In genomic region chr12:105083551-105084105, GRCh38 we compare ENCODE assay signal across 8 cellular contexts. TPM values are rescaled to one million over a fixed set of nuclear protein-coding genes. Genes with fewer than 3 reads are reported as not detected.
A peak's percentile ranks its signal among the peaks of the same experiment; 100 is the strongest.
DNase-seq lines count a peak whose midpoint lies in the region; ATAC-seq, FAIRE-seq and TF ChIP-seq lines count a peak whose summit lies in the region.

No MANE protein-coding gene starts in this region.

- H3K4me1 Mint-ChIP-seq in WTC11, result peaks cover 19% of the 10 kb centered on the region

- H3K4me1 ChIP-seq in mucosa of stomach (ENCODE audit: control insufficient read depth, insufficient read depth, low read length), result peaks cover 7% of the 10 kb centered on the region

- ATAC-seq in HG03432 (IDR thresholded peaks at IDR 0.05; ENCODE audit: unreplicated experiment), result peak; percentile 11
- peak; percentile 4 for ATAC-seq in WTC11
- peak; percentile 54 for ATAC-seq in esophagus mucosa

- POLR2A ChIA-PET in WTC11 (lab: Charles Lee), result interaction anchor here (0.8 to 2.4 kb wide), 5 partner anchors 9 to 24 kb away, joined by 3 to 14 read pairs (median 4); partner anchors contain the start of gene WASHC4

- H3K27me3 ChIP-seq in mucosa of stomach (ENCODE audit: control insufficient read depth, insufficient read depth, low read length), result peaks cover 7% of the 10 kb centered on the region

- no peaks in the 10 kb centered on the region for H3K9me3 ChIP-seq in mucosa of stomach (ENCODE audit: control insufficient read depth, low read length)

- DNase-seq in GM12865 (ENCODE audit: low read depth) (peak; percentile 55), WTC11 (ENCODE audit: low spot score) (peak; percentile 32), urothelium cell line (ENCODE audit: low spot score) (peak; percentile 47), kidney glomerular epithelial cell (lab: John Stamatoyannopoulos, UW) (no peak), NCI-H187 treated with DMSO at 0.1 percent for 48 hours (lab: John Stamatoyannopoulos, UW) (no peak)

- no peak for FAIRE-seq in urothelium cell line (lab: Jason Lieb, UNC)

- CTCF ChIA-PET in WTC11 (lab: Charles Lee), result interaction anchor here (0.6 to 1.9 kb wide), 7 partner anchors 8 to 762 kb away, joined by 3 to 7 read pairs (median 4); partner anchors contain the start of genes SLC41A2 and WASHC4

- H3K4me3 ChIP-seq in GM12865 (ENCODE audit: low read depth, low read length) (peak overlapping the region; percentile 61), mucosa of stomach (ENCODE audit: low read length) (peak overlapping the region; percentile 41)

- H3K27ac Mint-ChIP-seq in WTC11, result peak overlapping the region; percentile 89

- peaks cover 18% of the 10 kb centered on the region for H3K27me3 Mint-ChIP-seq in WTC11 (ENCODE audit: low read depth)

- no peaks in the 10 kb centered on the region for H3K36me3 Mint-ChIP-seq in WTC11

- peak overlapping the region; percentile 88 for H3K4me3 Mint-ChIP-seq in WTC11

- H3K36me3 ChIP-seq in mucosa of stomach (ENCODE audit: control insufficient read depth, insufficient read depth, low read length), result no peaks in the 10 kb centered on the region

- peak overlapping the region; percentile 20 for H3K9ac ChIP-seq in mucosa of stomach (ENCODE audit: low read length)

- TF ChIP-seq CTCF in GM12865 (IDR thresholded peaks at IDR 0.05; ENCODE audit: insufficient read depth, low read depth, low read length, missing control alignments) (no peak), WTC11 (IDR thresholded peaks at IDR 0.05) (no peak)

- H3K9me3 Mint-ChIP-seq in WTC11, result peaks cover 6% of the 10 kb centered on the region; the same call in 1 of the 2 replicates

TF ChIP-seq in WTC11, 78 proteins besides CTCF, POLR2A, EP300 and RAD21:
- TF ChIP-seq MAX (CRISPR knock-in tag; IDR thresholded peaks at IDR 0.05) (0 out of 2 replicates have a peak, but pooled peaks have one; percentile 41), ETV6 (CRISPR knock-in tag; IDR thresholded peaks at IDR 0.05) (no peak), GABPB1 (CRISPR knock-in tag; IDR thresholded peaks at IDR 0.05) (peak; percentile 79), ZMAT4 (CRISPR knock-in tag; IDR thresholded peaks at IDR 0.05) (no peak), USF2 (CRISPR knock-in tag; IDR thresholded peaks at IDR 0.05) (no peak), ZNF512 (CRISPR knock-in tag; IDR thresholded peaks at IDR 0.05; ENCODE audit: borderline replicate concordance) (no peak), E2F4 (CRISPR knock-in tag; IDR thresholded peaks at IDR 0.05; ENCODE audit: borderline replicate concordance, low read depth) (no peak), NFYB (CRISPR knock-in tag; conservative IDR thresholded peaks at IDR 0.05; ENCODE audit: low read depth) (no peak)

RNA-seq across cellular contexts. Expression of gene ALDH1L2, which starts 0.6 kb away (rescaled TPM):
- total RNA-seq in WTC11 (2021) (3.5 to 7.7 TPM (median 5.5 TPM) in 3 replicates), esophagus mucosa (6.0 TPM)

RNA-seq across cellular contexts. Expression of gene WASHC4, which starts 23.9 kb away (rescaled TPM):
- 40.4 to 43.4 TPM (median 42.9 TPM) in 3 replicates for total RNA-seq in WTC11 (2021)
- total RNA-seq in esophagus mucosa, result 19.6 TPM

Comparison
In these comparisons a context has a peak if more than half of its experiments do, and no peak if none do; other contexts are left out.
1. DNase-seq: peak in GM12865 (single experiment), WTC11 (single experiment) and urothelium cell line (single experiment); none in kidney glomerular epithelial cell (single experiment) and NCI-H187 treated with DMSO at 0.1 percent for 48 hours (single experiment).
2. ATAC-seq: peak in every context shown above with its lines; median percentile 54 in esophagus mucosa; 11 in HG03432; 4 in WTC11.